Comparison of ENCODE assay signal across 1 cellular context in the genomic region with DNA sequence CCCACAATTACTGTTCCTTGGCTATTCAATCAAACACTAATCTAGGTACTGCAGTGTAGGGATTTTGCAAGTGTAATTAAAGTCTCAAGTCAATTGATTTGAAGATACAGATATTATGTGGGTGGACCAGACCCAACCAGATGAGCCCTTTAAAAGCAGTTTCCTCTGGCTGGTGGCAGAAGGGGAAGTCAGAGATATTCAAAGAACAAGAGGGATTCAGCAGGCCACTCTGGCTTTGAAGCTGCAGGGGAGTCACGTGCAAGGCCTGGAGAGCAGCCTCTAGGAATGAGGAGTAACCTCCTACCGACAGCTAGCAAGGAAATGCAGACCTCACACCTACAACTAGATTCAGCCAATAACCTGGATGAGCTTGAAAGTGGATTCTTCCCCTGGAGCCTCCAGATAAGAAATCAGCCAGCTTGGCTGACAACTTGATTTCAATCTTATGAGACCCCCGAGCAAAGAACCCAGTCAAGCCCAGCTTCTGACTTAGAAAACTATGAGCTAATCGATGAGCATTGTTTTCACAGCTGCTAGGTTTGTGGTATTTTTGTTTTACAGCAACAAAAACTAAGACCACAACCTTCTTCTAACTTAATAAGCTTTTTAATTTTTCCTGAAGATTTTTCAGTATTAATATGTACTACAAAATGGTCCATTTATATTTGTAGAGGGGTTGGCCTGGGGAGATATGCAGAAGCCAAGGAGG.
TF ChIP-seq lines count a peak whose summit lies in the region.

No MANE protein-coding gene starts in this region.

TF ChIP-seq in K562, 482 proteins besides CTCF, POLR2A, EP300 and RAD21 (continued from another document):
- TF ChIP-seq, protein P1, sequence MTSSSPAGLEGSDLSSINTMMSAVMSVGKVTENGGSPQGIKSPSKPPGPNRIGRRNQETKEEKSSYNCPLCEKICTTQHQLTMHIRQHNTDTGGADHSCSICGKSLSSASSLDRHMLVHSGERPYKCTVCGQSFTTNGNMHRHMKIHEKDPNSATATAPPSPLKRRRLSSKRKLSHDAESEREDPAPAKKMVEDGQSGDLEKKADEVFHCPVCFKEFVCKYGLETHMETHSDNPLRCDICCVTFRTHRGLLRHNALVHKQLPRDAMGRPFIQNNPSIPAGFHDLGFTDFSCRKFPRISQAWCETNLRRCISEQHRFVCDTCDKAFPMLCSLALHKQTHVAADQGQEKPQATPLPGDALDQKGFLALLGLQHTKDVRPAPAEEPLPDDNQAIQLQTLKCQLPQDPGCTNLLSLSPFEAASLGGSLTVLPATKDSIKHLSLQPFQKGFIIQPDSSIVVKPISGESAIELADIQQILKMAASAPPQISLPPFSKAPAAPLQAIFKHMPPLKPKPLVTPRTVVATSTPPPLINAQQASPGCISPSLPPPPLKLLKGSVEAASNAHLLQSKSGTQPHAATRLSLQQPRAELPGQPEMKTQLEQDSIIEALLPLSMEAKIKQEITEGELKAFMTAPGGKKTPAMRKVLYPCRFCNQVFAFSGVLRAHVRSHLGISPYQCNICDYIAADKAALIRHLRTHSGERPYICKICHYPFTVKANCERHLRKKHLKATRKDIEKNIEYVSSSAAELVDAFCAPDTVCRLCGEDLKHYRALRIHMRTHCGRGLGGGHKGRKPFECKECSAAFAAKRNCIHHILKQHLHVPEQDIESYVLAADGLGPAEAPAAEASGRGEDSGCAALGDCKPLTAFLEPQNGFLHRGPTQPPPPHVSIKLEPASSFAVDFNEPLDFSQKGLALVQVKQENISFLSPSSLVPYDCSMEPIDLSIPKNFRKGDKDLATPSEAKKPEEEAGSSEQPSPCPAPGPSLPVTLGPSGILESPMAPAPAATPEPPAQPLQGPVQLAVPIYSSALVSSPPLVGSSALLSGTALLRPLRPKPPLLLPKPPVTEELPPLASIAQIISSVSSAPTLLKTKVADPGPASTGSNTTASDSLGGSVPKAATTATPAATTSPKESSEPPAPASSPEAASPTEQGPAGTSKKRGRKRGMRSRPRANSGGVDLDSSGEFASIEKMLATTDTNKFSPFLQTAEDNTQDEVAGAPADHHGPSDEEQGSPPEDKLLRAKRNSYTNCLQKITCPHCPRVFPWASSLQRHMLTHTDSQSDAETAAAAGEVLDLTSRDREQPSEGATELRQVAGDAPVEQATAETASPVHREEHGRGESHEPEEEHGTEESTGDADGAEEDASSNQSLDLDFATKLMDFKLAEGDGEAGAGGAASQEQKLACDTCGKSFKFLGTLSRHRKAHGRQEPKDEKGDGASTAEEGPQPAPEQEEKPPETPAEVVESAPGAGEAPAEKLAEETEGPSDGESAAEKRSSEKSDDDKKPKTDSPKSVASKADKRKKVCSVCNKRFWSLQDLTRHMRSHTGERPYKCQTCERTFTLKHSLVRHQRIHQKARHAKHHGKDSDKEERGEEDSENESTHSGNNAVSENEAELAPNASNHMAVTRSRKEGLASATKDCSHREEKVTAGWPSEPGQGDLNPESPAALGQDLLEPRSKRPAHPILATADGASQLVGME (CRISPR knock-in tag; IDR thresholded peaks at IDR 0.05): no peak
- no peak for TF ChIP-seq TCFL5 (CRISPR knock-in tag; conservative IDR thresholded peaks at IDR 0.05)
